In the genomic region with DNA sequence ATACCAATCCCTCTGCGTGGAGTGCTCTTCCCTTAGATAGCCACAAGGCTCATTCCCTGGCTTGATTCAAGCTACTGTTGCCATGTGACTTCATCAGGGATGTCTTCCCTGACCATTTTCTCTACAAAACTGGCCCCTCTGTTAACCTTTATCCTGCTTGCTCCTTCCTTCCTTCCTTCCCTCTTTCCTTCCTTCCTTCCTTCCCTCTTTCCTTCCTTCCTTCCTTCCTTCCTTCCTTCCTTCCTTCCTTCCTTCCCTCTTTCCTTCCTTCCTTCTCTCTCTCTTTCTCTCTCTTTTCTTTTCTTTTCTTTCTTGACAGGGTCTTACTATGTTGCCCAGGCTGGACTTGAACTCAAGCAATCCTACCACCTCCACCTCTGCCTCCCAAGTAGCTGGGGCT, we compare ENCODE assay signal across 1 cellular context.
TF ChIP-seq lines count a peak whose summit lies in the region.

No MANE protein-coding gene starts in this region.

TF ChIP-seq in H1, 55 proteins besides CTCF, POLR2A, EP300 and RAD21:
- no peak for TF ChIP-seq NRF1 (IDR thresholded peaks at IDR 0.05; ENCODE audit: low read depth, low read length)
- no peak for TF ChIP-seq TAF1 (IDR thresholded peaks at IDR 0.05; ENCODE audit: low read depth, low read length)
- TF ChIP-seq RBBP5 (IDR thresholded peaks at IDR 0.05; ENCODE audit: borderline replicate concordance, low read depth, low read length): no peak
- no peak for TF ChIP-seq CEBPB (IDR thresholded peaks at IDR 0.05; ENCODE audit: low read depth, low read length)
- no peak for TF ChIP-seq KDM1A (IDR thresholded peaks at IDR 0.05; ENCODE audit: borderline replicate concordance, low read length)
- no peak for TF ChIP-seq E2F6 (IDR thresholded peaks at IDR 0.05)
- no peak for TF ChIP-seq NANOG (IDR thresholded peaks at IDR 0.05; ENCODE audit: insufficient read depth, low read depth, low read length, poor library complexity, severe bottlenecking)
- TF ChIP-seq SIN3A (conservative IDR thresholded peaks at IDR 0.05 in 1 of 2, IDR thresholded peaks at IDR 0.05 in 1 of 2; ENCODE audit: low read depth in 1 of 2, low read length in 2 of 2): no peak
- TF ChIP-seq ZNF274 (IDR thresholded peaks at IDR 0.05; ENCODE audit: borderline replicate concordance, extremely low read depth, low read length): no peak
- no peak for TF ChIP-seq GABPA (IDR thresholded peaks at IDR 0.05; ENCODE audit: borderline replicate concordance, insufficient read depth, low read length)
- TF ChIP-seq, protein P1, sequence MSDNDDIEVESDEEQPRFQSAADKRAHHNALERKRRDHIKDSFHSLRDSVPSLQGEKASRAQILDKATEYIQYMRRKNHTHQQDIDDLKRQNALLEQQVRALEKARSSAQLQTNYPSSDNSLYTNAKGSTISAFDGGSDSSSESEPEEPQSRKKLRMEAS (IDR thresholded peaks at IDR 0.05): no peak
- TF ChIP-seq FOSL1 (IDR thresholded peaks at IDR 0.05; ENCODE audit: insufficient read depth, low read depth, low read length): no peak
- TF ChIP-seq JUND (IDR thresholded peaks at IDR 0.05; ENCODE audit: low read length): no peak
- TF ChIP-seq RFX5 (IDR thresholded peaks at IDR 0.05; ENCODE audit: borderline replicate concordance, low read depth, low read length): no peak
- TF ChIP-seq CBX5 (IDR thresholded peaks at IDR 0.05; ENCODE audit: low read depth, low read length): no peak
- no peak for TF ChIP-seq SP1 (IDR thresholded peaks at IDR 0.05; ENCODE audit: low read depth, low read length)
